In genomic region chr10:129719415-129719739, GRCh38 we compare ENCODE assay signal across 14 cellular contexts.
A peak's percentile ranks its signal among the peaks of the same experiment; 100 is the strongest.
DNase-seq lines count a peak whose midpoint lies in the region; ATAC-seq and TF ChIP-seq lines count a peak whose summit lies in the region.
"Had no signal": no experiment of that assay in that cellular context is flagged by ENCODE, and none has a peak within 500 bp of the region (broad histone marks: within the 10 kb centered on the region; RNA-seq: fewer than 3 reads in every experiment).

No MANE protein-coding gene starts in this region.

- no peak overlapping the region for H3K9ac ChIP-seq in colonic mucosa (ENCODE audit: low read depth in 2 of 2, low read length in 2 of 2)
- H3K9ac ChIP-seq: GM23248 had no signal

- H3K27ac ChIP-seq in WERI-Rb-1 (no peak overlapping the region), colonic mucosa (no peak overlapping the region)
- H3K27ac ChIP-seq: GM23248 had no signal

- H3K9me3 ChIP-seq in WERI-Rb-1 (ENCODE audit: severe bottlenecking) (no peaks in the 10 kb centered on the region), colonic mucosa (no peaks in the 10 kb centered on the region)

- intact Hi-C loops in colonic mucosa (cut with DNase I) = no loop called here
- intact Hi-C loops in activated T-helper 1 cell treated with anti-CD3 and anti-CD28 coated beads, Interleukin-12 subunit alpha, Interleukin-12 subunit beta, Interleukin-2, Interleukin-4 antibody, amounts not matched to agents 30 ng/mL and 10 ng/mL and 1 ng/mL, durations not matched to agents 14 hours and 24 hours and 36 hours (cut with micrococcal nuclease) = no loop called here

- no peak overlapping the region for H3K4me3 Mint-ChIP-seq in activated T-helper 1 cell treated with anti-CD3 and anti-CD28 coated beads, Interleukin-12 subunit alpha, Interleukin-12 subunit beta, Interleukin-2, Interleukin-4 antibody, amounts not matched to agents 30 ng/mL and 10 ng/mL and 1 ng/mL, durations not matched to agents 14 hours and 24 hours and 36 hours
- no peak overlapping the region for H3K4me3 Mint-ChIP-seq in naive thymus-derived CD8-positive, alpha-beta T cell
- H3K4me3 Mint-ChIP-seq: CD4-positive, alpha-beta memory T cell had no signal

- ATAC-seq in naive thymus-derived CD8-positive, alpha-beta T cell = no peak

- H3K4me1 ChIP-seq in colonic mucosa = no peaks in the 10 kb centered on the region
- H3K4me1 ChIP-seq: Caco-2 had no signal

- H3K27me3 Mint-ChIP-seq in activated T-helper 1 cell treated with anti-CD3 and anti-CD28 coated beads, Interleukin-12 subunit alpha, Interleukin-12 subunit beta, Interleukin-2, Interleukin-4 antibody, amounts not matched to agents 30 ng/mL and 10 ng/mL and 1 ng/mL, durations not matched to agents 14 hours and 24 hours and 36 hours (ENCODE audit: insufficient read depth) = no peaks in the 10 kb centered on the region
- no peaks in the 10 kb centered on the region for H3K27me3 Mint-ChIP-seq in naive thymus-derived CD8-positive, alpha-beta T cell
- H3K27me3 Mint-ChIP-seq: CD4-positive, alpha-beta memory T cell had no signal

- H3K4me3 ChIP-seq in WERI-Rb-1 (ENCODE audit: low read depth, low read length) (no peak overlapping the region), colonic mucosa (no peak overlapping the region)
- H3K4me3 ChIP-seq: GM23248 had no signal

- H3K36me3 Mint-ChIP-seq in activated T-helper 1 cell treated with anti-CD3 and anti-CD28 coated beads, Interleukin-12 subunit alpha, Interleukin-12 subunit beta, Interleukin-2, Interleukin-4 antibody, amounts not matched to agents 30 ng/mL and 10 ng/mL and 1 ng/mL, durations not matched to agents 14 hours and 24 hours and 36 hours (ENCODE audit: low read depth) = no peaks in the 10 kb centered on the region
- peaks cover 52 to 69% (median 68%) of the 10 kb centered on the region in 3 donors for H3K36me3 Mint-ChIP-seq in naive thymus-derived CD8-positive, alpha-beta T cell

- no peaks in the 10 kb centered on the region for H3K27me3 ChIP-seq in WERI-Rb-1 (ENCODE audit: insufficient read depth, low read depth, severe bottlenecking)
- no peaks in the 10 kb centered on the region for H3K27me3 ChIP-seq in colonic mucosa

- DNase-seq in WERI-Rb-1 (peak; percentile 42), colonic mucosa (peak; percentile 8), islet precursor cell (peak; percentile 18), NCI-H748 treated with DMSO at 0.1 percent for 48 hours (lab: John Stamatoyannopoulos, UW) (no peak)
- no peak for DNase-seq in activated T-helper 1 cell treated with anti-CD3 and anti-CD28 coated beads, Interleukin-12 subunit alpha, Interleukin-12 subunit beta, Interleukin-2, Interleukin-4 antibody, amounts not matched to agents 30 ng/mL and 10 ng/mL and 1 ng/mL, durations not matched to agents 14 hours and 24 hours and 36 hours (ENCODE audit: low spot score)
- no peak for DNase-seq in naive thymus-derived CD8-positive, alpha-beta T cell
- DNase-seq: C1 segment of cervical spinal cord; Caco-2; CD4-positive, alpha-beta memory T cell; DMS153; DND-41; GM23248; H7; HCEC 1CT had no signal

- H3K4me1 Mint-ChIP-seq in activated T-helper 1 cell treated with anti-CD3 and anti-CD28 coated beads, Interleukin-12 subunit alpha, Interleukin-12 subunit beta, Interleukin-2, Interleukin-4 antibody, amounts not matched to agents 30 ng/mL and 10 ng/mL and 1 ng/mL, durations not matched to agents 14 hours and 24 hours and 36 hours (ENCODE audit: low read depth) = no peaks in the 10 kb centered on the region
- no peaks in the 10 kb centered on the region for H3K4me1 Mint-ChIP-seq in naive thymus-derived CD8-positive, alpha-beta T cell
- H3K4me1 Mint-ChIP-seq: CD4-positive, alpha-beta memory T cell had no signal

- no peak overlapping the region for H3K27ac Mint-ChIP-seq in activated T-helper 1 cell treated with anti-CD3 and anti-CD28 coated beads, Interleukin-12 subunit alpha, Interleukin-12 subunit beta, Interleukin-2, Interleukin-4 antibody, amounts not matched to agents 30 ng/mL and 10 ng/mL and 1 ng/mL, durations not matched to agents 14 hours and 24 hours and 36 hours
- H3K27ac Mint-ChIP-seq in naive thymus-derived CD8-positive, alpha-beta T cell = no peak overlapping the region
- H3K27ac Mint-ChIP-seq: CD4-positive, alpha-beta memory T cell had no signal

- H3K36me3 ChIP-seq in WERI-Rb-1 (no peaks in the 10 kb centered on the region), colonic mucosa (no peaks in the 10 kb centered on the region)

- peaks cover 16% of the 10 kb centered on the region for H3K9me3 Mint-ChIP-seq in activated T-helper 1 cell treated with anti-CD3 and anti-CD28 coated beads, Interleukin-12 subunit alpha, Interleukin-12 subunit beta, Interleukin-2, Interleukin-4 antibody, amounts not matched to agents 30 ng/mL and 10 ng/mL and 1 ng/mL, durations not matched to agents 14 hours and 24 hours and 36 hours
- peaks cover 0 to 56% (median 18%) of the 10 kb centered on the region in 9 donors for H3K9me3 Mint-ChIP-seq in naive thymus-derived CD8-positive, alpha-beta T cell

- POLR2A ChIA-PET in naive thymus-derived CD8-positive, alpha-beta T cell (lab: Charles Lee) = no interaction called here

- TF ChIP-seq CTCF in WERI-Rb-1 (IDR thresholded peaks at IDR 0.05; ENCODE audit: low read depth, low read length) (no peak), colonic mucosa (IDR thresholded peaks at IDR 0.05) (no peak)

Comparison
In these comparisons a context has a peak if more than half of its experiments do, and no peak if none do; other contexts are left out.
1. DNase-seq: peak in WERI-Rb-1 (single experiment), colonic mucosa (single experiment) and islet precursor cell (single experiment); none in activated T-helper 1 cell treated with anti-CD3 and anti-CD28 coated beads, Interleukin-12 subunit alpha, Interleukin-12 subunit beta, Interleukin-2, Interleukin-4 antibody, amounts not matched to agents 30 ng/mL and 10 ng/mL and 1 ng/mL, durations not matched to agents 14 hours and 24 hours and 36 hours (single experiment), NCI-H748 treated with DMSO at 0.1 percent for 48 hours (single experiment) and naive thymus-derived CD8-positive, alpha-beta T cell (0 of 10).